ENCODE assay signal across 1 cellular context in the genomic region with DNA sequence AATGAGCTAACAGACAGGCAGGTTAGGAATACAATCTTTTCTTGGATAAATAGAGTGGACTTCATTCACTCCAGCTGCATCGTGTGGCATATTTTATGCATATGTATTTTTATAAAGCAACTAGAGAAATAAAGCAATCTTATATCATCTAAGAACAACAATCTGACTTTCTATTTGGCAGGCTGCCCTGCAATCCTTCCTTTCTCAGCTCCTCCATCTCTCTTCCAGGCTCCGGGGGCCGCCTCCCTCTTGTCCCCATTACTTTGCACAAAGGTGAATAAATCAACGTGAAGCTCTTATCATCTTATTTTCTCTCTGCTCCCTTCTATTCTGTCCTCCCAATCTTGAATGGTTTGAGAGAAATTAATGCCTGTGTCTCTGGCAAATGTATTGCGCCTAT.
TF ChIP-seq lines count a peak whose summit lies in the region.

No MANE protein-coding gene starts in this region.

TF ChIP-seq in SK-N-SH, 30 proteins besides CTCF, POLR2A, EP300 and RAD21 (continued from another document):
- TF ChIP-seq PBX3 (IDR thresholded peaks at IDR 0.05) (0 out of 2 replicates have a peak, but pooled peaks have one; percentile 44), SMC3 (IDR thresholded peaks at IDR 0.05; ENCODE audit: low read depth, low read length) (no peak), SIN3A (IDR thresholded peaks at IDR 0.05; ENCODE audit: borderline replicate concordance, low read depth, low read length) (no peak), FOSL2 (IDR thresholded peaks at IDR 0.05; ENCODE audit: borderline replicate concordance, low read depth) (no peak), MEF2A (IDR thresholded peaks at IDR 0.05; ENCODE audit: borderline replicate concordance, low read depth) (no peak), EZH2phosphoT487 (IDR thresholded peaks at IDR 0.05; ENCODE audit: borderline replicate concordance, low read depth) (no peak), YY1 (IDR thresholded peaks at IDR 0.05; ENCODE audit: low read depth) (no peak), JUND (IDR thresholded peaks at IDR 0.05) (0 out of 2 replicates have a peak, but pooled peaks have one; percentile 16), TCF12 (IDR thresholded peaks at IDR 0.05) (peak; percentile 66), RFX5 (IDR thresholded peaks at IDR 0.05; ENCODE audit: low read length) (no peak), ELF1 (IDR thresholded peaks at IDR 0.05) (no peak), NFIC (IDR thresholded peaks at IDR 0.05; ENCODE audit: borderline replicate concordance) (peak; percentile 57; the same call in 1 of the 2 replicates), RCOR1 (IDR thresholded peaks at IDR 0.05; ENCODE audit: low read length) (no peak), POLR2AphosphoS5 (IDR thresholded peaks at IDR 0.05; ENCODE audit: low read depth, low read length) (peak; percentile 27; the same call in 1 of the 2 replicates)
